Comparison of ENCODE assay signal across 29 cellular contexts in the genomic region with DNA sequence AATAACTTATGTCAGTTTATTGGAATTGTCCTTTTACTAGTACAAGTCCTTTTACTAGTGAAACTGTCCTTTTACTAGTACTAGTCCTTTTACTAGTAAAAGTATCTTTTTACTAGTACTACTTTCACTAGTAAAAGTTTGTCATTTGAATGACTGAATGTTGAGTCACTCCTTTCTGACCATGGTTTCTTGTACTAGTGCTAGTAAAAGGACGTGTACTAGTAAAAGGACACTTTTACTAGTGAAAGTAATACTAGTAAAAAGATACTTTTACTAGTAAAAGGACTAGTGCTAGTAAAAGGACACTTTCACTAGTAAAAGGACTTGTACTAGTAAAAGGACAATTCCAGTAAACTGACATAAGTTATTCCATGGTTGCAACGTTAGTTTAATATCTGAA.
"Had no signal": no experiment of that assay in that cellular context is flagged by ENCODE, and none has a peak within 500 bp of the region (broad histone marks: within the 10 kb centered on the region; RNA-seq: fewer than 3 reads in every experiment).

No MANE protein-coding gene starts in this region.

- H3K4me1 ChIP-seq: neural progenitor cell, parathyroid adenoma, psoas muscle, right lobe of liver, sigmoid colon, suprapubic skin, testis, tibial artery, transverse colon, upper lobe of right lung, uterus had no signal

- H3K9me3 ChIP-seq: right lobe of liver, suprapubic skin, testis, tibial artery, transverse colon, upper lobe of right lung had no signal

- H3K27me3 ChIP-seq: neural progenitor cell, ovary, right lobe of liver, sigmoid colon, suprapubic skin, testis, tibial artery, transverse colon, upper lobe of right lung, uterus had no signal

- H3K27ac ChIP-seq: neural progenitor cell, ovary, parathyroid adenoma, psoas muscle, right lobe of liver, sigmoid colon, suprapubic skin, testis, tibial artery, transverse colon, upper lobe of right lung, uterus had no signal

- H3K4me3 Mint-ChIP-seq: naive thymus-derived CD8-positive, alpha-beta T cell; nephron; neural progenitor cell; stimulated activated memory B cell treated with anti-CD40 and anti-IgM and Interleukin-4, amounts not matched to agents 10 μg/mL and 1 μg/mL and 100 μg/mL, for 72 hours; stimulated activated naive CD8-positive, alpha-beta T cell treated with anti-CD3 and anti-CD28 coated beads, Interleukin-15, amount 100 ng/mL, for 72 hours; type B pancreatic cell had no signal

- H3K4me2 ChIP-seq: neural progenitor cell had no signal

- H3K36me3 ChIP-seq: neural progenitor cell, ovary, right lobe of liver, sigmoid colon, suprapubic skin, tibial artery, transverse colon, upper lobe of right lung, uterus had no signal

- H3K79me2 ChIP-seq: parathyroid adenoma had no signal

- H3K4me1 Mint-ChIP-seq: naive thymus-derived CD8-positive, alpha-beta T cell; nephron; neural progenitor cell; stimulated activated memory B cell treated with anti-CD40 and anti-IgM and Interleukin-4, amounts not matched to agents 10 μg/mL and 1 μg/mL and 100 μg/mL, for 72 hours; stimulated activated naive CD8-positive, alpha-beta T cell treated with anti-CD3 and anti-CD28 coated beads, Interleukin-15, amount 100 ng/mL, for 72 hours had no signal

- H3K9ac ChIP-seq: neural progenitor cell, parathyroid adenoma had no signal

- H3K4me3 ChIP-seq: neural progenitor cell, ovary, psoas muscle, right lobe of liver, sigmoid colon, suprapubic skin, testis, tibial artery, transverse colon, upper lobe of right lung, uterus had no signal

- ATAC-seq: naive thymus-derived CD8-positive, alpha-beta T cell; psoas muscle; right cardiac atrium; right lobe of liver; stimulated activated memory B cell treated with anti-CD40 and anti-IgM and Interleukin-4, amounts not matched to agents 10 μg/mL and 1 μg/mL and 100 μg/mL, for 72 hours; stimulated activated naive CD8-positive, alpha-beta T cell treated with anti-CD3 and anti-CD28 coated beads, Interleukin-15, amount 100 ng/mL, for 72 hours; stimulated activated naive CD8-positive, alpha-beta T cell treated with anti-CD3 and anti-CD28 coated beads, Interleukin-15, Interleukin-2, amounts not matched to agents 100 U/mL and 50 U/mL, for 24 hours; upper lobe of right lung had no signal

- FAIRE-seq: small intestine had no signal

- H3K36me3 Mint-ChIP-seq: neural progenitor cell had no signal

- H3K27me3 Mint-ChIP-seq: progenitor cell of endocrine pancreas; stimulated activated memory B cell treated with anti-CD40 and anti-IgM and Interleukin-4, amounts not matched to agents 10 μg/mL and 1 μg/mL and 100 μg/mL, for 72 hours; stimulated activated naive CD8-positive, alpha-beta T cell treated with anti-CD3 and anti-CD28 coated beads, Interleukin-15, amount 100 ng/mL, for 72 hours; type B pancreatic cell had no signal

- DNase-seq: naive thymus-derived CD8-positive, alpha-beta T cell; occipital lobe; ovary; posterior cingulate gyrus; psoas muscle; right cardiac atrium; right lobe of liver; sigmoid colon; small intestine; stimulated activated CD4-positive, alpha-beta T cell treated with anti-CD3 and anti-CD28 coated beads, Interleukin-1b, Interleukin-23, amount 100 ng/mL, for 48 hours; stimulated activated CD4-positive, alpha-beta T cell treated with anti-CD3 and anti-CD28 coated beads, Interleukin-4, amount 100 ng/mL, for 1 hour; stimulated activated CD4-positive, alpha-beta T cell treated with anti-CD3 and anti-CD28 coated beads, Interleukin-4, amount 100 ng/mL, for 4 hours; stimulated activated CD8-positive, alpha-beta memory T cell treated with anti-CD3 and anti-CD28 coated beads, Interleukin-4, amount 100 ng/mL, for 48 hours; stimulated activated naive CD4-positive, alpha-beta T cell; stimulated activated naive CD8-positive, alpha-beta T cell treated with anti-CD3 and anti-CD28 coated beads, Interleukin-15, amount 100 ng/mL, for 72 hours; stimulated activated naive CD8-positive, alpha-beta T cell treated with anti-CD3 and anti-CD28 coated beads, Interleukin-15, Interleukin-2, amounts not matched to agents 100 U/mL and 50 U/mL, for 24 hours; substantia nigra; testis; tibial artery; transverse colon; upper lobe of right lung; uterus had no signal

- H3K27ac Mint-ChIP-seq: naive thymus-derived CD8-positive, alpha-beta T cell; nephron; neural progenitor cell; progenitor cell of endocrine pancreas; stimulated activated memory B cell treated with anti-CD40 and anti-IgM and Interleukin-4, amounts not matched to agents 10 μg/mL and 1 μg/mL and 100 μg/mL, for 72 hours; stimulated activated naive CD8-positive, alpha-beta T cell treated with anti-CD3 and anti-CD28 coated beads, Interleukin-15, amount 100 ng/mL, for 72 hours; type B pancreatic cell had no signal

- H2AFZ ChIP-seq: neural progenitor cell, parathyroid adenoma had no signal
